ENCODE assay signal across 21 cellular contexts in the genomic region with DNA sequence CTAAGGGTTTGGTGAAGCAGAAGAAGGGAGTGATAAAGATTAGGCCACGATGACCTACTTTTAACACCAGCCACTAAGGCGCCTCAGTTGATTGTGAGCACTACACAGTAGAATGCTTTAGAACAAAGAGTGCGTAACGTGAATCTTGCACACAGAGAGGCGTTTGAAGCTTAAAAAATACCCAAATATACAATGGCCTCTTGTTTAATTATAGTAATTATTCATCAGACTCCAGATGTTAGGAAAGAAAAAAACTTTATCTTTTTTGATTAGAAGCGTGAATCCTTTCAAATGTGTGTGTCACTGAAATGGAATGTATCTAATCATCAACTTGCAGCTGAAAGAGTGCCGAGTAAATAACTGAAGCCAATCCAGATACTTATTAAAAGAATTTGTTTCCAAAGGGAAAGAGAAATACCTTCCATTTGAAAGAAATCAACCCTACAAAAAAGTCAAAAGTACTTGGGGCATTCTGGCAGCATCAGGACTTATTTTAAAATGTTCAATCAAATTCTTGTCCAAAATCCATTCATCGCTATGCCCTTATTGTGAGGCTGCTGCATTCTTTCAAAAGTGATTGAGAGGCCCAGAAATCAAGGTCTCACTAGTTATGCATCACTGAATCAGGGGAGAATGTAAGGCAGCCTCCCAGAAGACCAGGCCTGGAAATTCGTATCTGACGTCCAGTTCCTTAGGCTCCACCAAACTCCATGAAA.
DNase-seq lines count a peak whose midpoint lies in the region; ATAC-seq, FAIRE-seq and TF ChIP-seq lines count a peak whose summit lies in the region.
"Had no signal": no experiment of that assay in that cellular context is flagged by ENCODE, and none has a peak within 500 bp of the region (broad histone marks: within the 10 kb centered on the region; RNA-seq: fewer than 3 reads in every experiment).

No MANE protein-coding gene starts in this region.

- peaks cover 8% of the 10 kb centered on the region for H3K9me3 Mint-ChIP-seq in astrocyte (ENCODE audit: unreplicated experiment)
- H3K9me3 Mint-ChIP-seq in chondrocyte (ENCODE audit: low read depth): no peaks in the 10 kb centered on the region
- H3K9me3 Mint-ChIP-seq: activated naive CD8-positive, alpha-beta T cell treated with anti-CD3 and anti-CD28 coated beads for 36 hours had no signal

- H3K36me3 Mint-ChIP-seq in astrocyte (ENCODE audit: low read depth, unreplicated experiment) (peaks cover 2% of the 10 kb centered on the region), chondrocyte (ENCODE audit: low read depth) (no peaks in the 10 kb centered on the region)
- H3K36me3 Mint-ChIP-seq: activated naive CD8-positive, alpha-beta T cell treated with anti-CD3 and anti-CD28 coated beads for 36 hours; naive thymus-derived CD8-positive, alpha-beta T cell had no signal

- H3K4me1 Mint-ChIP-seq in astrocyte (ENCODE audit: low read depth, unreplicated experiment) (peaks cover 14% of the 10 kb centered on the region), chondrocyte (ENCODE audit: low read depth) (no peaks in the 10 kb centered on the region)
- H3K4me1 Mint-ChIP-seq: activated naive CD8-positive, alpha-beta T cell treated with anti-CD3 and anti-CD28 coated beads for 36 hours had no signal

- no peak for FAIRE-seq in astrocyte (lab: Jason Lieb, UNC)
- FAIRE-seq: A204.1, frontal cortex, H1, islet of Langerhans had no signal

- H3K27ac ChIP-seq in astrocyte (ENCODE audit: low read depth, low read length): no peak overlapping the region
- peak overlapping the region; percentile 31 for H3K27ac ChIP-seq in mesodermal cell (ENCODE audit: low read depth, low read length, severe bottlenecking)
- H3K27ac ChIP-seq: PC-9, stomach had no signal

- WGBS in mesodermal cell (ENCODE audit: insufficient coverage in 2 of 2), 2 experiments: 90% methylated on average over 5 of the region's 10 CpGs; no CpG with 5 or more reads in 1 of the 2 experiments

- no peak for ATAC-seq in left lobe of liver
- ATAC-seq in GM21825 (IDR thresholded peaks at IDR 0.05; ENCODE audit: unreplicated experiment): no peak
- ATAC-seq: naive thymus-derived CD8-positive, alpha-beta T cell had no signal

- no peak overlapping the region for H2AFZ ChIP-seq in astrocyte (ENCODE audit: low read depth, low read length)
- H2AFZ ChIP-seq: PC-9 had no signal

- peaks cover 15% of the 10 kb centered on the region for H3K4me1 ChIP-seq in astrocyte (ENCODE audit: insufficient read depth, low read length)
- peaks cover 9% of the 10 kb centered on the region for H3K4me1 ChIP-seq in mesodermal cell (ENCODE audit: control insufficient read depth, insufficient read depth, low read length, poor library complexity, severe bottlenecking)
- H3K4me1 ChIP-seq: stomach had no signal

- H3K9me3 ChIP-seq in astrocyte (ENCODE audit: insufficient read depth, low read depth, low read length): no peaks in the 10 kb centered on the region
- no peaks in the 10 kb centered on the region for H3K9me3 ChIP-seq in mesodermal cell (ENCODE audit: control insufficient read depth, low read length)
- H3K9me3 ChIP-seq: stomach had no signal

- in situ Hi-C loops in ACHN (cut with HindIII; ENCODE audit: low pct_ligation_motif_present, low pct_unique_long_range_greater_than_20kb, low sequenced_read_pairs): no loop called here

- H3K27me3 Mint-ChIP-seq in astrocyte (ENCODE audit: low read depth, unreplicated experiment) (no peaks in the 10 kb centered on the region), chondrocyte (ENCODE audit: low read depth) (no peaks in the 10 kb centered on the region)
- H3K27me3 Mint-ChIP-seq: activated naive CD8-positive, alpha-beta T cell treated with anti-CD3 and anti-CD28 coated beads for 36 hours had no signal

- TF ChIP-seq CTCF in astrocyte (IDR thresholded peaks at IDR 0.05; ENCODE audit: insufficient read depth, low read depth, low read length) (no peak), chondrocyte (IDR thresholded peaks at IDR 0.05) (no peak)

- no peak overlapping the region for H3K9ac ChIP-seq in astrocyte (ENCODE audit: low read length)

- no peak overlapping the region for H3K4me3 Mint-ChIP-seq in astrocyte (ENCODE audit: unreplicated experiment)
- no peak overlapping the region for H3K4me3 Mint-ChIP-seq in chondrocyte (ENCODE audit: unreplicated experiment)
- H3K4me3 Mint-ChIP-seq: activated naive CD8-positive, alpha-beta T cell treated with anti-CD3 and anti-CD28 coated beads for 36 hours; naive thymus-derived CD8-positive, alpha-beta T cell had no signal

- no peaks in the 10 kb centered on the region for H3K36me3 ChIP-seq in astrocyte (ENCODE audit: insufficient read depth, low read length)
- no peaks in the 10 kb centered on the region for H3K36me3 ChIP-seq in mesodermal cell (ENCODE audit: control insufficient read depth, insufficient read depth, low read length)
- H3K36me3 ChIP-seq: stomach had no signal

- peak overlapping the region; percentile 30 for H3K4me2 ChIP-seq in astrocyte (ENCODE audit: low read length)
- H3K4me2 ChIP-seq: PC-9 had no signal

- H3K79me2 ChIP-seq in astrocyte (ENCODE audit: insufficient read depth, low read length): no peaks in the 10 kb centered on the region

- no peaks in the 10 kb centered on the region for H4K20me1 ChIP-seq in astrocyte (ENCODE audit: insufficient read depth, low read length)

- H3K4me3 ChIP-seq in astrocyte (ENCODE audit: insufficient read depth, low read depth, low read length) (no peak overlapping the region), mesodermal cell (ENCODE audit: extremely low read depth, insufficient read depth, low read length, poor library complexity, severe bottlenecking) (no peak overlapping the region)
- H3K4me3 ChIP-seq: PC-9, stomach had no signal

- DNase-seq in ACHN (peak; percentile 34), astrocyte (ENCODE audit: low read depth) (peak; percentile 79), foreskin melanocyte (peak; percentile 76), NCI-H510A (lab: John Stamatoyannopoulos, UW) (no peak), chondrocyte (ENCODE audit: low spot score) (no peak), left lobe of liver (ENCODE audit: low spot score) (no peak)
- DNase-seq: activated naive CD8-positive, alpha-beta T cell treated with anti-CD3 and anti-CD28 coated beads for 36 hours; COR-L47; cortex of kidney; KG1; naive thymus-derived CD8-positive, alpha-beta T cell; NCI-H1417 treated with DMSO at 0.1 percent for 48 hours; NCI-H524; PC-9; stomach had no signal

- H3K27ac Mint-ChIP-seq in astrocyte (ENCODE audit: unreplicated experiment): no peak overlapping the region
- H3K27ac Mint-ChIP-seq in chondrocyte (ENCODE audit: unreplicated experiment): no peak overlapping the region
- H3K27ac Mint-ChIP-seq: activated naive CD8-positive, alpha-beta T cell treated with anti-CD3 and anti-CD28 coated beads for 36 hours; naive thymus-derived CD8-positive, alpha-beta T cell had no signal

- no peaks in the 10 kb centered on the region for H3K27me3 ChIP-seq in astrocyte (ENCODE audit: insufficient read depth, low read length)
- H3K27me3 ChIP-seq: stomach had no signal

Comparison
In these comparisons a context has a peak if more than half of its experiments do, and no peak if none do; other contexts are left out.
1. DNase-seq: peak in ACHN (single experiment), astrocyte (single experiment) and foreskin melanocyte (single experiment); none in NCI-H510A (single experiment), chondrocyte (single experiment) and left lobe of liver (single experiment).